Comparison of ENCODE assay signal across 8 cellular contexts in genomic region chr17:17818088-17818526, GRCh38. TPM values are rescaled to one million over a fixed set of nuclear protein-coding genes. Genes with fewer than 3 reads are reported as not detected.
DNase-seq lines count a peak whose midpoint lies in the region; ATAC-seq, FAIRE-seq and TF ChIP-seq lines count a peak whose summit lies in the region.

No MANE protein-coding gene starts in this region.

- H3K4me3 Mint-ChIP-seq in glutamatergic neuron (ENCODE audit: unreplicated experiment): no peak overlapping the region
- H3K4me3 Mint-ChIP-seq in activated T-helper 17 cell treated with anti-CD3 and anti-CD28 coated beads, Interleukin-2, amount 50 U/mL, for 72 hours: no peak overlapping the region

- peaks cover 37% of the 10 kb centered on the region for H3K4me1 Mint-ChIP-seq in glutamatergic neuron (ENCODE audit: low read depth, unreplicated experiment)
- H3K4me1 Mint-ChIP-seq in activated T-helper 17 cell treated with anti-CD3 and anti-CD28 coated beads, Interleukin-2, amount 50 U/mL, for 72 hours: peaks cover 24% of the 10 kb centered on the region

- TF ChIP-seq CTCF in glutamatergic neuron (IDR thresholded peaks at IDR 0.05; ENCODE audit: partially characterized antibody, unreplicated experiment): no peak

- peak; percentile 49 for ATAC-seq in SK-N-SH treated with all-trans-retinoic acid at 6 μM for 48 hours
- ATAC-seq in activated T-helper 17 cell treated with anti-CD3 and anti-CD28 coated beads, Interleukin-2, amount 50 U/mL, for 72 hours (replicated peaks): no peak
- ATAC-seq in GM18858 (IDR thresholded peaks at IDR 0.05; ENCODE audit: unreplicated experiment): no peak

- peaks cover 27% of the 10 kb centered on the region for H3K9me3 Mint-ChIP-seq in glutamatergic neuron (ENCODE audit: unreplicated experiment)
- no peaks in the 10 kb centered on the region for H3K9me3 Mint-ChIP-seq in activated T-helper 17 cell treated with anti-CD3 and anti-CD28 coated beads, Interleukin-2, amount 50 U/mL, for 72 hours

- H3K36me3 Mint-ChIP-seq in glutamatergic neuron (ENCODE audit: unreplicated experiment): no peaks in the 10 kb centered on the region
- peaks cover 64% of the 10 kb centered on the region for H3K36me3 Mint-ChIP-seq in activated T-helper 17 cell treated with anti-CD3 and anti-CD28 coated beads, Interleukin-2, amount 50 U/mL, for 72 hours (ENCODE audit: low read depth)

- peak overlapping the region; percentile 69 for H3K27ac Mint-ChIP-seq in glutamatergic neuron (ENCODE audit: unreplicated experiment)
- no peak overlapping the region for H3K27ac Mint-ChIP-seq in activated T-helper 17 cell treated with anti-CD3 and anti-CD28 coated beads, Interleukin-2, amount 50 U/mL, for 72 hours

- peaks cover 19% of the 10 kb centered on the region for H3K27me3 Mint-ChIP-seq in glutamatergic neuron (ENCODE audit: unreplicated experiment)
- no peaks in the 10 kb centered on the region for H3K27me3 Mint-ChIP-seq in activated T-helper 17 cell treated with anti-CD3 and anti-CD28 coated beads, Interleukin-2, amount 50 U/mL, for 72 hours

- FAIRE-seq in G401.6 (lab: Jason Lieb, UNC): peak; percentile 53

- peak; percentile 95 for DNase-seq in 8988T
- DNase-seq in glutamatergic neuron: no peak
- DNase-seq in NCI-H524 treated with DMSO at 0.1 percent for 48 hours (lab: John Stamatoyannopoulos, UW): no peak
- DNase-seq in NCI-H345 treated with DMSO at 0.1 percent for 48 hours (lab: John Stamatoyannopoulos, UW; ENCODE audit: unreplicated experiment): no peak

TF ChIP-seq in SK-N-SH treated with all-trans-retinoic acid at 6 μM for 48 hours, 23 proteins besides CTCF, POLR2A, EP300 and RAD21:
- TF ChIP-seq ARNTL (CRISPR knock-in tag; IDR thresholded peaks at IDR 0.05; ENCODE audit: borderline replicate concordance, low read depth) (no peak), ZC3H10 (CRISPR knock-in tag; IDR thresholded peaks at IDR 0.05) (no peak), TCF4 (CRISPR knock-in tag; IDR thresholded peaks at IDR 0.05; ENCODE audit: borderline replicate concordance) (no peak), ZNF8 (CRISPR knock-in tag; IDR thresholded peaks at IDR 0.05) (no peak), ZNF70 (CRISPR knock-in tag; IDR thresholded peaks at IDR 0.05) (no peak), TOX (CRISPR knock-in tag; IDR thresholded peaks at IDR 0.05; ENCODE audit: borderline replicate concordance) (no peak), ISL1 (CRISPR knock-in tag; IDR thresholded peaks at IDR 0.05) (no peak), PPARA (CRISPR knock-in tag; IDR thresholded peaks at IDR 0.05; ENCODE audit: borderline replicate concordance) (no peak), GLIS3 (CRISPR knock-in tag; IDR thresholded peaks at IDR 0.05) (no peak)
- TF ChIP-seq, protein P1, sequence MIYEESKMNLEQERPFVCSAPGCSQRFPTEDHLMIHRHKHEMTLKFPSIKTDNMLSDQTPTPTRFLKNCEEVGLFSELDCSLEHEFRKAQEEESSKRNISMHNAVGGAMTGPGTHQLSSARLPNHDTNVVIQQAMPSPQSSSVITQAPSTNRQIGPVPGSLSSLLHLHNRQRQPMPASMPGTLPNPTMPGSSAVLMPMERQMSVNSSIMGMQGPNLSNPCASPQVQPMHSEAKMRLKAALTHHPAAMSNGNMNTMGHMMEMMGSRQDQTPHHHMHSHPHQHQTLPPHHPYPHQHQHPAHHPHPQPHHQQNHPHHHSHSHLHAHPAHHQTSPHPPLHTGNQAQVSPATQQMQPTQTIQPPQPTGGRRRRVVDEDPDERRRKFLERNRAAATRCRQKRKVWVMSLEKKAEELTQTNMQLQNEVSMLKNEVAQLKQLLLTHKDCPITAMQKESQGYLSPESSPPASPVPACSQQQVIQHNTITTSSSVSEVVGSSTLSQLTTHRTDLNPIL (CRISPR knock-in tag; IDR thresholded peaks at IDR 0.05; ENCODE audit: low read depth): no peak

RNA-seq across cellular contexts. Expression of gene SREBF1, which starts 18.7 kb away (rescaled TPM):
- total RNA-seq in glutamatergic neuron (ENCODE audit: unreplicated experiment): 365 TPM
- 10 to 100 TPM; 65.5 to 74.1 TPM for total RNA-seq in activated T-helper 17 cell treated with anti-CD3 and anti-CD28 coated beads, Interleukin-2, amount 50 U/mL, for 72 hours
